16 cellular contexts compared by ENCODE assay signal in genomic region chr6:64254558-64254957, GRCh38.
"Had no signal": no experiment of that assay in that cellular context is flagged by ENCODE, and none has a peak within 500 bp of the region (broad histone marks: within the 10 kb centered on the region; RNA-seq: fewer than 3 reads in every experiment).

No MANE protein-coding gene starts in this region.

- H3K27me3 ChIP-seq: dorsolateral prefrontal cortex, esophagus squamous epithelium, neutrophil had no signal

- H3K4me3 ChIP-seq: dorsolateral prefrontal cortex, esophagus squamous epithelium, lung, skin epidermis had no signal

- ATAC-seq: activated CD8-positive, alpha-beta T cell treated with anti-CD3 and anti-CD28 coated beads for 36 hours; activated T-cell treated with anti-CD3 and anti-CD28 coated beads, Interleukin-2, amount 50 U/mL, for 72 hours; left colon had no signal

- H3K27ac ChIP-seq: dorsolateral prefrontal cortex, esophagus squamous epithelium, neutrophil, skin epidermis, WERI-Rb-1 had no signal

- H3K9me3 ChIP-seq: esophagus squamous epithelium, neutrophil had no signal

- H3K36me3 ChIP-seq: esophagus squamous epithelium, neutrophil, WERI-Rb-1 had no signal

- DNase-seq: activated CD4-positive, alpha-beta T cell treated with anti-CD3 and anti-CD28 coated beads for 4 hours; activated CD8-positive, alpha-beta memory T cell treated with anti-CD3 and anti-CD28 coated beads, Interleukin-2, amount 50 U/mL, for 4 hours; activated CD8-positive, alpha-beta T cell treated with anti-CD3 and anti-CD28 coated beads for 36 hours; activated gamma-delta T cell treated with Interleukin-2 at 50 U/mL for 16 hours; activated naive CD8-positive, alpha-beta T cell treated with anti-CD3 and anti-CD28 coated beads for 36 hours; activated T-cell treated with anti-CD3 and anti-CD28 coated beads, Interleukin-2, amount 50 U/mL, for 72 hours; dorsolateral prefrontal cortex; esophagus squamous epithelium; foreskin fibroblast; head of caudate nucleus; left colon; naive B cell; WERI-Rb-1 had no signal

- H3K4me1 ChIP-seq: esophagus squamous epithelium had no signal
